In the genomic region with DNA sequence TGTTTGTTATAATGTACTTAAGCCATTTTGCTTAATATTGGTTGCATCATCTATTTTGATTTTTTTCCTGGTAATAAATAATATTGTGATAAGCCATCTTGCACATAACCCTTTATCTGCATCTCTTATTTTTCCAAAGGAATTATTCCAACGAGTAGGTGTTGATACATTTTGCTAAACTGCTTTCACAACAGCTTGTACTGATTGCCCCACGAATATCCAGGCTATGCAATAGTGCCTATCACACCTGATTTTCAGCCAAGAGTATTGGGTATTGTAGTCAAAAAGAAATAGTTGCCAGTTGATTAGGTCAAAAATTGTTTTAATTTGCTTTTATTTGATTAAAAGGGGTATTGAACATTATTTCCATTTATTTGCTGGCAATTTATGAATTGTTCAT, we compare ENCODE assay signal across 1 cellular context.
TF ChIP-seq lines count a peak whose summit lies in the region.

No MANE protein-coding gene starts in this region.

TF ChIP-seq in GM23338, 12 proteins besides CTCF, POLR2A, EP300 and RAD21 (continued from another document):
- TF ChIP-seq ZNF331 (CRISPR knock-in tag; IDR thresholded peaks at IDR 0.05; ENCODE audit: low read depth) (no peak), POLR2AphosphoS5 (IDR thresholded peaks at IDR 0.05; ENCODE audit: low read depth) (no peak), ETS1 (IDR thresholded peaks at IDR 0.05) (no peak), JUNB (IDR thresholded peaks at IDR 0.05; ENCODE audit: unreplicated experiment) (no peak), ZNF114 (CRISPR knock-in tag; IDR thresholded peaks at IDR 0.05) (no peak), NANOG (IDR thresholded peaks at IDR 0.05; ENCODE audit: borderline replicate concordance) (no peak)
